Comparison of ENCODE assay signal across 8 cellular contexts in genomic region chr14:45085004-45085403, GRCh38. TPM values are rescaled to one million over a fixed set of nuclear protein-coding genes. Genes with fewer than 3 reads are reported as not detected.
DNase-seq lines count a peak whose midpoint lies in the region; ATAC-seq and TF ChIP-seq lines count a peak whose summit lies in the region.

No MANE protein-coding gene starts in this region.

- H3K9me3 Mint-ChIP-seq in activated CD4-positive, alpha-beta T cell treated with anti-CD3 and anti-CD28 coated beads, Interleukin-2, amount 10 ng/mL, durations not matched to agents 24 days and 14 days: no peaks in the 10 kb centered on the region
- H3K9me3 Mint-ChIP-seq in T-cell: no peaks in the 10 kb centered on the region

- peaks cover 44% of the 10 kb centered on the region for H3K4me1 Mint-ChIP-seq in activated CD4-positive, alpha-beta T cell treated with anti-CD3 and anti-CD28 coated beads, Interleukin-2, amount 10 ng/mL, durations not matched to agents 24 days and 14 days
- peaks cover 57 to 73% (median 62%) of the 10 kb centered on the region in 3 donors for H3K4me1 Mint-ChIP-seq in T-cell

- peak overlapping the region; percentile 82 for H3K27ac Mint-ChIP-seq in activated CD4-positive, alpha-beta T cell treated with anti-CD3 and anti-CD28 coated beads, Interleukin-2, amount 10 ng/mL, durations not matched to agents 24 days and 14 days
- H3K27ac Mint-ChIP-seq in T-cell: peak overlapping the region; percentile 87 to 91

- TF ChIP-seq CTCF in fibroblast of villous mesenchyme (IDR thresholded peaks at IDR 0.05; ENCODE audit: insufficient read depth, low read depth, low read length): no peak

- no peak for DNase-seq in activated CD4-positive, alpha-beta T cell treated with anti-CD3 and anti-CD28 coated beads, Interleukin-2, amount 10 ng/mL, durations not matched to agents 24 days and 14 days
- DNase-seq in activated CD4-positive, alpha-beta T cell treated with anti-CD3 and anti-CD28 coated beads for 4 hours: no peak
- DNase-seq in T-cell (no peak), fibroblast of villous mesenchyme (ENCODE audit: low read depth) (peak; percentile 76), putamen (ENCODE audit: low spot score) (peak; percentile 3), amniotic stem cell (lab: John Stamatoyannopoulos, UW) (no peak), germinal center (ENCODE audit: low spot score) (no peak)

- H3K4me3 Mint-ChIP-seq in activated CD4-positive, alpha-beta T cell treated with anti-CD3 and anti-CD28 coated beads, Interleukin-2, amount 10 ng/mL, durations not matched to agents 24 days and 14 days: peak overlapping the region; percentile 98
- H3K4me3 Mint-ChIP-seq in T-cell: peak overlapping the region; percentile 95 to 96 (median 96)

- intact Hi-C loops in activated CD4-positive, alpha-beta T cell treated with anti-CD3 and anti-CD28 coated beads, Interleukin-2, amount 10 ng/mL, durations not matched to agents 24 days and 14 days (cut with micrococcal nuclease): loop anchor here (2.0 kb wide), 1 partner anchor 168 kb away; the partner anchor contains the start of gene MIS18BP1

- no peaks in the 10 kb centered on the region for H3K27me3 Mint-ChIP-seq in activated CD4-positive, alpha-beta T cell treated with anti-CD3 and anti-CD28 coated beads, Interleukin-2, amount 10 ng/mL, durations not matched to agents 24 days and 14 days
- no peaks in the 10 kb centered on the region for H3K27me3 Mint-ChIP-seq in T-cell

- POLR2A ChIA-PET in T-cell (lab: Charles Lee): interaction anchor here (0.7 to 1.5 kb wide), 2 partner anchors 12 to 122 kb away, joined by 4 read pairs; no protein-coding TSS in a partner anchor

- CTCF ChIA-PET in T-cell (lab: Charles Lee): interaction anchor here (0.5 to 0.9 kb wide), 3 partner anchors 12 to 167 kb away, joined by 3 to 4 read pairs (median 3); no protein-coding TSS in a partner anchor

- H3K36me3 Mint-ChIP-seq in activated CD4-positive, alpha-beta T cell treated with anti-CD3 and anti-CD28 coated beads, Interleukin-2, amount 10 ng/mL, durations not matched to agents 24 days and 14 days (ENCODE audit: low read depth): peaks cover 25% of the 10 kb centered on the region
- H3K36me3 Mint-ChIP-seq in T-cell: no peaks in the 10 kb centered on the region

- ATAC-seq in T-cell (replicated peaks in 1 of 4): no peak
- no peak for ATAC-seq in HG03442 (IDR thresholded peaks at IDR 0.05; ENCODE audit: unreplicated experiment)

- peak overlapping the region; percentile 84 for H3K4me3 ChIP-seq in fibroblast of villous mesenchyme (ENCODE audit: low read depth, low read length)

RNA-seq across cellular contexts. Expression of gene PRPF39, which starts 1.1 kb away (rescaled TPM):
- total RNA-seq in activated CD4-positive, alpha-beta T cell treated with anti-CD3 and anti-CD28 coated beads, Interleukin-2, amount 10 ng/mL, durations not matched to agents 24 days and 14 days: 48.1 and 50.5 TPM in 2 replicates
- total RNA-seq in T-cell: 10 to 100 TPM; 54.4 to 62.5 (median 56.9) TPM
- 32.5 and 37.1 TPM in 2 replicates for total RNA-seq in fibroblast of villous mesenchyme

RNA-seq across cellular contexts. Expression of gene FKBP3, which starts 49.3 kb away (rescaled TPM):
- 62.4 and 65.4 TPM in 2 replicates for total RNA-seq in activated CD4-positive, alpha-beta T cell treated with anti-CD3 and anti-CD28 coated beads, Interleukin-2, amount 10 ng/mL, durations not matched to agents 24 days and 14 days
- total RNA-seq in T-cell (10 to 100 TPM; 33.8 to 49.3 (median 45.2) TPM), fibroblast of villous mesenchyme (22.2 and 30.7 TPM in 2 replicates)

RNA-seq across cellular contexts. Expression of gene FANCM, which starts 50.7 kb away (rescaled TPM):
- 16.5 and 21.0 TPM in 2 replicates for total RNA-seq in activated CD4-positive, alpha-beta T cell treated with anti-CD3 and anti-CD28 coated beads, Interleukin-2, amount 10 ng/mL, durations not matched to agents 24 days and 14 days
- total RNA-seq in T-cell: 10 to 100 TPM in 1 of 5 donors, 1 to 10 TPM in 4; 7.5 to 10.5 (median 8.7) TPM
- 7.4 and 10.8 TPM in 2 replicates for total RNA-seq in fibroblast of villous mesenchyme

Comparison
In these comparisons a context has a peak if more than half of its experiments do, and no peak if none do; other contexts are left out.
1. DNase-seq: peak in fibroblast of villous mesenchyme (single experiment) and putamen (single experiment); none in activated CD4-positive, alpha-beta T cell treated with anti-CD3 and anti-CD28 coated beads, Interleukin-2, amount 10 ng/mL, durations not matched to agents 24 days and 14 days (single experiment), activated CD4-positive, alpha-beta T cell treated with anti-CD3 and anti-CD28 coated beads for 4 hours (0 of 2), T-cell (0 of 34), amniotic stem cell (single experiment) and germinal center (single experiment).